In genomic region chr3:58052373-58053273, GRCh38 we compare ENCODE assay signal across 8 cellular contexts. TPM values are rescaled to one million over a fixed set of nuclear protein-coding genes. Genes with fewer than 3 reads are reported as not detected.
DNase-seq lines count a peak whose midpoint lies in the region; ATAC-seq lines count a peak whose summit lies in the region.

No MANE protein-coding gene starts in this region.

- peak overlapping the region in 3 of 11 experiments; percentile 17 to 47 (median 44); a peak in 4 of 22 replicates for H3K9ac ChIP-seq in BLaER1 treated with 17β-estradiol and CSF1 and Interleukin-3, amounts not matched to agents 10 nM and 100 nM

- H3K27ac Mint-ChIP-seq in immature natural killer cell: no peak overlapping the region

- H3K27ac ChIP-seq in BLaER1 treated with 17β-estradiol and CSF1 and Interleukin-3, amounts not matched to agents 10 nM and 100 nM: peak overlapping the region in 6 of 11 experiments; percentile 2 to 69 (median 42); a peak in 9 of 22 replicates

- peaks cover 0 to 2% (median 0%) of the 10 kb centered on the region in 3 donors for H3K27me3 Mint-ChIP-seq in immature natural killer cell (ENCODE audit: low read depth in 3 of 3)

- H3K36me3 Mint-ChIP-seq in immature natural killer cell: peaks cover 0 to 6% (median 3%) of the 10 kb centered on the region in 3 donors

- peaks cover 0 to 25% (median 9%) of the 10 kb centered on the region in 11 experiments; a peak in 8 of 22 replicates for H3K36me3 ChIP-seq in BLaER1 treated with 17β-estradiol and CSF1 and Interleukin-3, amounts not matched to agents 10 nM and 100 nM

- no peaks in the 10 kb centered on the region for H3K27me3 ChIP-seq in BLaER1 treated with 17β-estradiol and CSF1 and Interleukin-3, amounts not matched to agents 10 nM and 100 nM

- H3K4me3 Mint-ChIP-seq in immature natural killer cell: no peak overlapping the region

- peaks cover 14 to 27% of the 10 kb centered on the region in 2 donors for H3K4me1 Mint-ChIP-seq in immature natural killer cell

- peaks cover 10 to 35% (median 19%) of the 10 kb centered on the region in 11 experiments; a peak in 21 of 22 replicates for H3K9me3 ChIP-seq in BLaER1 treated with 17β-estradiol and CSF1 and Interleukin-3, amounts not matched to agents 10 nM and 100 nM (replicated peaks in 1 of 11)

- intact Hi-C loops in posterior vena cava (cut with DNase I): no loop called here

- DNase-seq in HPDE6-E6E7 (ENCODE audit: extremely low spot score): peak; percentile 46
- peak; percentile 76 to 79 for DNase-seq in activated T-cell treated with anti-CD3 and anti-CD28 coated beads, Interleukin-2, amount 50 U/mL, for 48 hours
- peak; percentile 83 for DNase-seq in glomerular endothelial cell (ENCODE audit: extremely low read depth, low read depth, low spot score)
- peak; percentile 97 for DNase-seq in posterior vena cava (ENCODE audit: low spot score)
- no peak for DNase-seq in immature natural killer cell
- no peak for DNase-seq in NCI-H187 (lab: John Stamatoyannopoulos, UW)

- peaks cover 0 to 76% (median 5%) of the 10 kb centered on the region in 11 experiments; a peak in 8 of 22 replicates for H4K20me1 ChIP-seq in BLaER1 treated with 17β-estradiol and CSF1 and Interleukin-3, amounts not matched to agents 10 nM and 100 nM

- peak overlapping the region in 7 of 11 experiments; percentile 8 to 78 (median 65); a peak in 14 of 22 replicates for H3K4me2 ChIP-seq in BLaER1 treated with 17β-estradiol and CSF1 and Interleukin-3, amounts not matched to agents 10 nM and 100 nM

- ATAC-seq in HG03135 (IDR thresholded peaks at IDR 0.05; ENCODE audit: unreplicated experiment): no peak

- H3K4me3 ChIP-seq in BLaER1 treated with 17β-estradiol and CSF1 and Interleukin-3, amounts not matched to agents 10 nM and 100 nM: no peak overlapping the region

- H3K9me3 Mint-ChIP-seq in immature natural killer cell: no peaks in the 10 kb centered on the region

- H3K4me1 ChIP-seq in BLaER1 treated with 17β-estradiol and CSF1 and Interleukin-3, amounts not matched to agents 10 nM and 100 nM: peaks cover 19 to 65% (median 44%) of the 10 kb centered on the region in 10 experiments

RNA-seq across cellular contexts. Expression of gene FLNB, which starts 44.4 kb away (rescaled TPM):
- 688 and 782 TPM in 2 replicates for total RNA-seq in glomerular endothelial cell
- 100 to 1,000 TPM; 130 to 133 TPM for total RNA-seq in posterior vena cava
- 10 to 100 TPM in 1 of 3 donors, 1 to 10 TPM in 1, under 1 TPM in 1; 0.94 to 14.9 (median 7.5) TPM for polyA plus RNA-seq in immature natural killer cell

Comparison
In these comparisons a context has a peak if more than half of its experiments do, and no peak if none do; other contexts are left out.
1. DNase-seq: peak in HPDE6-E6E7 (single experiment), activated T-cell treated with anti-CD3 and anti-CD28 coated beads, Interleukin-2, amount 50 U/mL, for 48 hours (2 of 2), glomerular endothelial cell (single experiment) and posterior vena cava (single experiment); none in immature natural killer cell (0 of 3) and NCI-H187 (0 of 2).